16 cellular contexts compared by ENCODE assay signal in genomic region chr2:86332654-86333053, GRCh38. TPM values are rescaled to one million over a fixed set of nuclear protein-coding genes. Genes with fewer than 3 reads are reported as not detected.
DNase-seq lines count a peak whose midpoint lies in the region; ATAC-seq and TF ChIP-seq lines count a peak whose summit lies in the region.
"Had no signal": no experiment of that assay in that cellular context is flagged by ENCODE, and none has a peak within 500 bp of the region (broad histone marks: within the 10 kb centered on the region; RNA-seq: fewer than 3 reads in every experiment).

No MANE protein-coding gene starts in this region.

- no peak overlapping the region for H3K9ac ChIP-seq in BLaER1

- no peak overlapping the region for H3K27ac Mint-ChIP-seq in neural crest cell (ENCODE audit: unreplicated experiment)
- no peak overlapping the region for H3K27ac Mint-ChIP-seq in natural killer cell treated with Interleukin-12 subunit alpha and Interleukin-12 subunit beta and Interleukin-15 and Interleukin-18, amount 100 ng/mL, for 72 hours
- H3K27ac Mint-ChIP-seq: CD4-positive, alpha-beta memory T cell; HFFc6 had no signal

- peaks cover 31% of the 10 kb centered on the region for H3K27me3 ChIP-seq in BLaER1

- no peak overlapping the region for H3K27ac ChIP-seq in BLaER1
- H3K27ac ChIP-seq: C4-2B had no signal

- H3K9me3 ChIP-seq in BLaER1 = peaks cover 8% of the 10 kb centered on the region

- peaks cover 14% of the 10 kb centered on the region; the same call in 1 of the 2 replicates for H4K20me1 ChIP-seq in BLaER1

- TF ChIP-seq CTCF in neural crest cell (conservative IDR thresholded peaks at IDR 0.05) = no peak

- H3K4me2 ChIP-seq in BLaER1 = peak overlapping the region; percentile 75

- no peak overlapping the region for H3K4me3 ChIP-seq in BLaER1

- ATAC-seq in natural killer cell treated with Interleukin-12 subunit alpha and Interleukin-12 subunit beta and Interleukin-15 and Interleukin-18, amount 100 ng/mL, for 72 hours = no peak
- ATAC-seq: HepG2 had no signal

- peaks cover 37% of the 10 kb centered on the region for H3K4me1 ChIP-seq in BLaER1

- H3K4me3 Mint-ChIP-seq in neural crest cell = peak overlapping the region; percentile 50
- no peak overlapping the region for H3K4me3 Mint-ChIP-seq in natural killer cell treated with Interleukin-12 subunit alpha and Interleukin-12 subunit beta and Interleukin-15 and Interleukin-18, amount 100 ng/mL, for 72 hours
- H3K4me3 Mint-ChIP-seq: CD4-positive, alpha-beta memory T cell; HFFc6 had no signal

- no peaks in the 10 kb centered on the region for H3K36me3 ChIP-seq in BLaER1

- peaks cover 15% of the 10 kb centered on the region for H3K4me1 Mint-ChIP-seq in neural crest cell
- H3K4me1 Mint-ChIP-seq in natural killer cell treated with Interleukin-12 subunit alpha and Interleukin-12 subunit beta and Interleukin-15 and Interleukin-18, amount 100 ng/mL, for 72 hours (ENCODE audit: low read depth in 2 of 2) = peaks cover 0 to 2% of the 10 kb centered on the region in 2 donors

- peaks cover 33% of the 10 kb centered on the region for H3K27me3 Mint-ChIP-seq in neural crest cell (ENCODE audit: low read depth)
- peaks cover 34 to 43% of the 10 kb centered on the region in 2 donors for H3K27me3 Mint-ChIP-seq in natural killer cell treated with Interleukin-12 subunit alpha and Interleukin-12 subunit beta and Interleukin-15 and Interleukin-18, amount 100 ng/mL, for 72 hours

- H3K9me3 Mint-ChIP-seq in neural crest cell = no peaks in the 10 kb centered on the region
- no peaks in the 10 kb centered on the region for H3K9me3 Mint-ChIP-seq in natural killer cell treated with Interleukin-12 subunit alpha and Interleukin-12 subunit beta and Interleukin-15 and Interleukin-18, amount 100 ng/mL, for 72 hours
- H3K9me3 Mint-ChIP-seq: CD4-positive, alpha-beta memory T cell; HFFc6 had no signal

- H3K36me3 Mint-ChIP-seq in neural crest cell (ENCODE audit: low read depth) = peaks cover 2% of the 10 kb centered on the region
- H3K36me3 Mint-ChIP-seq in natural killer cell treated with Interleukin-12 subunit alpha and Interleukin-12 subunit beta and Interleukin-15 and Interleukin-18, amount 100 ng/mL, for 72 hours = no peaks in the 10 kb centered on the region
- H3K36me3 Mint-ChIP-seq: CD4-positive, alpha-beta memory T cell had no signal

- DNase-seq in NCI-H2227 (lab: John Stamatoyannopoulos, UW; ENCODE audit: unreplicated experiment) (peak; percentile 45), kidney tubule cell (ENCODE audit: low spot score) (peak; percentile 7), neural crest cell (ENCODE audit: low read depth, low spot score) (no peak), activated T-cell treated with anti-CD3 and anti-CD28 coated beads for 4 hours (no peak), D341Med (ENCODE audit: low spot score) (no peak)
- no peak for DNase-seq in natural killer cell treated with Interleukin-12 subunit alpha and Interleukin-12 subunit beta and Interleukin-15 and Interleukin-18, amount 100 ng/mL, for 72 hours (ENCODE audit: low spot score)
- DNase-seq: ACHN; CD4-positive, alpha-beta memory T cell; DND-41; GDM1; HCEC 1CT; HFFc6 had no signal

RNA-seq across cellular contexts. Expression of gene REEP1, which starts 4.8 kb away (rescaled TPM):
- total RNA-seq in neural crest cell = 12.0 and 12.3 TPM in 2 replicates
- total RNA-seq in natural killer cell treated with Interleukin-12 subunit alpha and Interleukin-12 subunit beta and Interleukin-15 and Interleukin-18, amount 100 ng/mL, for 72 hours = not detected
- total RNA-seq: HT1080 had no signal

Comparison
In these comparisons a context has a peak if more than half of its experiments do, and no peak if none do; other contexts are left out.
1. DNase-seq: peak in NCI-H2227 (single experiment) and kidney tubule cell (single experiment); none in neural crest cell (single experiment), activated T-cell treated with anti-CD3 and anti-CD28 coated beads for 4 hours (single experiment), natural killer cell treated with Interleukin-12 subunit alpha and Interleukin-12 subunit beta and Interleukin-15 and Interleukin-18, amount 100 ng/mL, for 72 hours (single experiment) and D341Med (single experiment).
2. RNA of gene REEP1, which starts 4.8 kb away (total RNA-seq): 12.0 to 12.3 TPM in neural crest cell; not detected in natural killer cell treated with Interleukin-12 subunit alpha and Interleukin-12 subunit beta and Interleukin-15 and Interleukin-18, amount 100 ng/mL, for 72 hours; every median in the first group is over 10 times any median in the second.